ENCODE assay signal across 27 cellular contexts in genomic region chr10:99849057-99849456, GRCh38.
"Had no signal": no experiment of that assay in that cellular context is flagged by ENCODE, and none has a peak within 500 bp of the region (broad histone marks: within the 10 kb centered on the region; RNA-seq: fewer than 3 reads in every experiment).

No MANE protein-coding gene starts in this region.

- H3K9me3 ChIP-seq: breast epithelium, pancreas, prostate gland, sigmoid colon, uterus had no signal

- H3K27ac Mint-ChIP-seq: activated CD4-positive, alpha-beta memory T cell treated with anti-CD3 and anti-CD28 coated beads for 36 hours; activated CD4-positive, alpha-beta T cell treated with anti-CD3 and anti-CD28 coated beads, Interleukin-2, amount 10 ng/mL, durations not matched to agents 24 days and 14 days; activated T-helper 17 cell treated with anti-CD3 and anti-CD28 coated beads, Interleukin-2, amount 50 U/mL, for 72 hours; naive thymus-derived CD4-positive, alpha-beta T cell; stimulated activated memory B cell treated with anti-CD40 and anti-IgM and Interleukin-4, amounts not matched to agents 10 μg/mL and 1 μg/mL and 100 μg/mL, for 72 hours; stimulated activated naive CD8-positive, alpha-beta T cell treated with anti-CD3 and anti-CD28 coated beads, Interleukin-15, amount 100 ng/mL, for 72 hours; T-helper 2 cell treated with Interferon-gamma antibody and Interleukin-4, amounts not matched to agents 5 μg/mL and 100 μg/mL, for 36 hours had no signal

- H3K4me1 Mint-ChIP-seq: activated T-helper 17 cell treated with anti-CD3 and anti-CD28 coated beads, Interleukin-2, amount 50 U/mL, for 72 hours had no signal

- H3K36me3 Mint-ChIP-seq: type B pancreatic cell had no signal

- H3K27ac ChIP-seq: breast epithelium, pancreas, prostate gland, sigmoid colon, uterus had no signal

- DNase-seq: activated CD4-positive, alpha-beta memory T cell treated with anti-CD3 and anti-CD28 coated beads for 36 hours; activated CD4-positive, alpha-beta T cell treated with anti-CD3 and anti-CD28 coated beads, Interleukin-2, amount 10 ng/mL, durations not matched to agents 24 days and 14 days; activated gamma-delta T cell treated with Interleukin-2 at 50 U/mL for 16 hours; activated naive CD4-positive, alpha-beta T cell treated with anti-CD3 and anti-CD28 coated beads, Interleukin-2, amount 50 U/mL, for 16 hours; activated T-cell treated with anti-CD3 and anti-CD28 coated beads, Interleukin-2, amount 50 U/mL, for 4 hours; central memory CD4-positive, alpha-beta T cell; foreskin fibroblast; head of caudate nucleus; left cardiac atrium; midbrain; naive thymus-derived CD4-positive, alpha-beta T cell; nucleus accumbens; pancreas; sigmoid colon; stimulated activated CD4-positive, alpha-beta T cell treated with anti-CD3 and anti-CD28 coated beads, Interleukin-4, amount 100 ng/mL, for 4 hours; stimulated activated CD8-positive, alpha-beta memory T cell treated with anti-CD3 and anti-CD28 coated beads, Interleukin-4, amount 100 ng/mL, for 48 hours; stimulated activated naive CD8-positive, alpha-beta T cell treated with anti-CD3 and anti-CD28 coated beads, Interleukin-15, amount 100 ng/mL, for 72 hours; substantia nigra; T-helper 1 cell; uterus had no signal

- H3K4me3 Mint-ChIP-seq: activated CD4-positive, alpha-beta memory T cell treated with anti-CD3 and anti-CD28 coated beads for 36 hours; activated CD4-positive, alpha-beta T cell treated with anti-CD3 and anti-CD28 coated beads, Interleukin-2, amount 10 ng/mL, durations not matched to agents 24 days and 14 days; activated T-cell treated with anti-CD3 and anti-CD28 coated beads, Interleukin-2, amount 50 U/mL, for 4 hours; activated T-helper 17 cell treated with anti-CD3 and anti-CD28 coated beads, Interleukin-2, amount 50 U/mL, for 72 hours; naive thymus-derived CD4-positive, alpha-beta T cell; stimulated activated memory B cell treated with anti-CD40 and anti-IgM and Interleukin-4, amounts not matched to agents 10 μg/mL and 1 μg/mL and 100 μg/mL, for 72 hours; stimulated activated naive CD8-positive, alpha-beta T cell treated with anti-CD3 and anti-CD28 coated beads, Interleukin-15, amount 100 ng/mL, for 72 hours; T-helper 2 cell treated with Interferon-gamma antibody and Interleukin-4, amounts not matched to agents 5 μg/mL and 100 μg/mL, for 36 hours; type B pancreatic cell had no signal

- H3K4me1 ChIP-seq: breast epithelium, prostate gland, uterus had no signal

- H3K4me3 ChIP-seq: breast epithelium, pancreas, prostate gland, sigmoid colon, uterus had no signal

- H3K27me3 Mint-ChIP-seq: activated CD4-positive, alpha-beta memory T cell treated with anti-CD3 and anti-CD28 coated beads for 36 hours; activated T-helper 17 cell treated with anti-CD3 and anti-CD28 coated beads, Interleukin-2, amount 50 U/mL, for 72 hours; stimulated activated memory B cell treated with anti-CD40 and anti-IgM and Interleukin-4, amounts not matched to agents 10 μg/mL and 1 μg/mL and 100 μg/mL, for 72 hours; stimulated activated naive CD8-positive, alpha-beta T cell treated with anti-CD3 and anti-CD28 coated beads, Interleukin-15, amount 100 ng/mL, for 72 hours; type B pancreatic cell had no signal

- H3K27me3 ChIP-seq: breast epithelium, pancreas, sigmoid colon, uterus had no signal

- H3K9me3 Mint-ChIP-seq: activated CD4-positive, alpha-beta memory T cell treated with anti-CD3 and anti-CD28 coated beads for 36 hours; activated CD4-positive, alpha-beta T cell treated with anti-CD3 and anti-CD28 coated beads, Interleukin-2, amount 10 ng/mL, durations not matched to agents 24 days and 14 days; activated T-cell treated with anti-CD3 and anti-CD28 coated beads, Interleukin-2, amount 50 U/mL, for 4 hours; activated T-helper 17 cell treated with anti-CD3 and anti-CD28 coated beads, Interleukin-2, amount 50 U/mL, for 72 hours; stimulated activated memory B cell treated with anti-CD40 and anti-IgM and Interleukin-4, amounts not matched to agents 10 μg/mL and 1 μg/mL and 100 μg/mL, for 72 hours; stimulated activated naive CD8-positive, alpha-beta T cell treated with anti-CD3 and anti-CD28 coated beads, Interleukin-15, amount 100 ng/mL, for 72 hours; T-helper 2 cell treated with Interferon-gamma antibody and Interleukin-4, amounts not matched to agents 5 μg/mL and 100 μg/mL, for 36 hours; type B pancreatic cell had no signal

- H3K36me3 ChIP-seq: breast epithelium, pancreas, prostate gland, sigmoid colon, uterus had no signal

- ATAC-seq: activated T-cell treated with anti-CD3 and anti-CD28 coated beads, Interleukin-2, amount 50 U/mL, for 4 hours; activated T-helper 17 cell treated with anti-CD3 and anti-CD28 coated beads, Interleukin-2, amount 50 U/mL, for 72 hours; esophagus mucosa; left cardiac atrium; naive thymus-derived CD4-positive, alpha-beta T cell; pancreas; stimulated activated memory B cell treated with anti-CD40 and anti-IgM and Interleukin-4, amounts not matched to agents 10 μg/mL and 1 μg/mL and 100 μg/mL, for 72 hours; stimulated activated naive CD8-positive, alpha-beta T cell treated with anti-CD3 and anti-CD28 coated beads, Interleukin-15, amount 100 ng/mL, for 72 hours had no signal
